ENCODE assay signal across 10 cellular contexts in the genomic region with DNA sequence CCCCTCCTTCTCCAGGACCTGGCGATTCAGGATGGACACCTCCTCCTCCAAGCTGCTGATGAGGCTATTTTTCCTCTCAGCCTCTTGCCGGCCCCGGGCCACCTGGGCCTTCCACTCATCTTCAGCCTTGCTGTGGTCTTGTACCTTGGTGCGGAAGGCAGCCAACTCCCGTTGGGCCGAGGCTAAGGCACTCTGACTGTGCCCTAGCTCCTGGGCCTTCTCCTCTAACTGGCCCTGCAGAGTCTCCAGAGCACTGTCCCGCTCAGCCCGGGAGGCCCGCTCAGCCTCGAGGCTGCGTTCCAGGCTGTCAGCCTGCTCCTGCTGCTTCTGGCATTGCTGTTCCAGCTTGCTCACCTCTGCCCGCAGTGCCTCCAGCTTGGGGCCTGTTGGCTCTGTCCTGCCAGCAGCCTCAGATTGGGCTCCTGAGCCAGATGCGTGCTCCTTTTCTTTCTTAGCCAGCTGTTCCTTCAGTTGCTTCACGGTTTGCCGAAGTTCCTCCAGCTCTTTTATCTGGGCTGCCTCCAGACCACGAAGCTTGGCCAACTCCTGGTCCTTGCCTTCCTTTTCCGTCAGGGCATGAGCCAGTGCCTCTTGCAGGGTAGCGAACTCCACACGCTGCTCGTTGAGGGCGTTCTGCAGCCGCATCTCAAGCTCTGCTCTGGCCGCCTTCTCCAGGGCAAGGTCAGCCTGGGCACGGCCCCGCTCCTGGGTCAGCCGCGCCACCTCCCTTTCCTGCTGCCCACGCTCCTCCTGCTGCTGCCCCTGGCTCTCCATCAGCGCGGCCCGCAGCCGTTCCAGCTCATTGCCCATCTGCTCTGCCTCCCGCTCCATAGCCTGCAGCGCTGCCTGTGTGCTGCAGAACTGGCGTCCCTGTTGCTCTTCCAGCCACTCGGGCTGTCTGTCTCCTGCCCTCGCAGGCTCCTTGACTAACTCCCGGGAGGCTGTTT. TPM values are rescaled to one million over a fixed set of nuclear protein-coding genes. Genes with fewer than 3 reads are reported as not detected.
DNase-seq lines count a peak whose midpoint lies in the region; ATAC-seq and TF ChIP-seq lines count a peak whose summit lies in the region.
"Had no signal": no experiment of that assay in that cellular context is flagged by ENCODE, and none has a peak within 500 bp of the region (broad histone marks: within the 10 kb centered on the region; RNA-seq: fewer than 3 reads in every experiment).

No MANE protein-coding gene starts in this region.

- POLR2A ChIA-PET in MCF 10A (lab: Yijun Ruan, JAX): interaction anchor here (0.7 to 2.3 kb wide), 19 partner anchors 9 to 420 kb away, joined by 3 to 10 read pairs (median 4); a partner anchor contains a TSS

- no peak overlapping the region for H2AFZ ChIP-seq in mammary epithelial cell (ENCODE audit: low read depth, low read length)

- dilution Hi-C loops in mammary epithelial cell (cut with HindIII; ENCODE audit: low sequenced_read_pairs): loop anchor here (5.0 kb wide), 1 partner anchor 178 kb away; a partner anchor contains a TSS

- no peak overlapping the region for H3K4me2 ChIP-seq in mammary epithelial cell (ENCODE audit: insufficient read depth, low read depth, low read length)

- H3K27ac ChIP-seq in mammary epithelial cell (ENCODE audit: insufficient read depth, low read depth, low read length): no peak overlapping the region
- H3K27ac ChIP-seq in thoracic aorta: peak overlapping the region; percentile 49 to 74

- H3K9me3 Mint-ChIP-seq in MCF 10A (ENCODE audit: unreplicated experiment) (no peaks in the 10 kb centered on the region), mesothelial cell of epicardium (no peaks in the 10 kb centered on the region)

- no peaks in the 10 kb centered on the region for H3K9me3 ChIP-seq in mammary epithelial cell (replicated peaks; ENCODE audit: insufficient read depth, low read length)
- H3K9me3 ChIP-seq in thoracic aorta: no peaks in the 10 kb centered on the region

- CTCF ChIA-PET in MCF 10A (lab: Yijun Ruan, JAX): interaction anchor here (0.6 to 4.5 kb wide), 21 partner anchors 10 to 445 kb away, joined by 3 to 39 read pairs (median 3); a partner anchor contains a TSS
- CTCF ChIA-PET in mammary epithelial cell (lab: Charles Lee; ENCODE audit: low non-redundant PET): no interaction called here

- H3K27me3 ChIP-seq in mammary epithelial cell (ENCODE audit: insufficient read depth, low read length): no peaks in the 10 kb centered on the region
- H3K27me3 ChIP-seq in thoracic aorta (replicated peaks; ENCODE audit: insufficient read depth): no peaks in the 10 kb centered on the region

- in situ Hi-C loops in mammary epithelial cell (cut with MboI; ENCODE audit: low sequenced_read_pairs in 2 of 2): no loop called here

- H4K20me1 ChIP-seq in mammary epithelial cell (ENCODE audit: insufficient read depth, low read length): no peaks in the 10 kb centered on the region

- H3K4me1 ChIP-seq in mammary epithelial cell (ENCODE audit: insufficient read depth, low read length) (peaks cover 20% of the 10 kb centered on the region), thoracic aorta (ENCODE audit: control insufficient read depth in 1 of 2, low read depth in 2 of 2) (peaks cover 23 to 49% of the 10 kb centered on the region in 2 donors)

- no peak overlapping the region for H3K4me3 ChIP-seq in mammary epithelial cell (replicated peaks in 1 of 3; ENCODE audit: insufficient read depth in 1 of 3, low read depth in 2 of 3, low read length in 3 of 3)
- peak overlapping the region; percentile 14 for H3K4me3 ChIP-seq in thoracic aorta

- TF ChIP-seq CTCF in MCF 10A (IDR thresholded peaks at IDR 0.05; ENCODE audit: unreplicated experiment) (no peak), mammary epithelial cell (conservative IDR thresholded peaks at IDR 0.05 in 1 of 2, IDR thresholded peaks at IDR 0.05 in 1 of 2; ENCODE audit: extremely low read depth in 1 of 2, insufficient read depth in 1 of 2, low read depth in 1 of 2, low read length in 2 of 2) (no peak), mesothelial cell of epicardium (IDR thresholded peaks at IDR 0.05; ENCODE audit: unreplicated experiment) (no peak), thoracic aorta (IDR thresholded peaks at IDR 0.05) (no peak)

- peaks cover 100% of the 10 kb centered on the region for H3K36me3 Mint-ChIP-seq in MCF 10A (ENCODE audit: insufficient read depth, unreplicated experiment)
- H3K36me3 Mint-ChIP-seq in mesothelial cell of epicardium: peaks cover 50% of the 10 kb centered on the region

- intact Hi-C loops in MCF 10A (cut with micrococcal nuclease) (no loop called here), mammary epithelial cell (cut with micrococcal nuclease) (no loop called here)

- H3K36me3 ChIP-seq in mammary epithelial cell (ENCODE audit: insufficient read depth, low read length) (peaks cover 56% of the 10 kb centered on the region), thoracic aorta (peaks cover 94% of the 10 kb centered on the region)

- no peaks in the 10 kb centered on the region for H3K27me3 Mint-ChIP-seq in MCF 10A (ENCODE audit: insufficient read depth, unreplicated experiment)
- no peaks in the 10 kb centered on the region for H3K27me3 Mint-ChIP-seq in mesothelial cell of epicardium (ENCODE audit: low read depth)

- BruUV-seq in MCF 10A (replicated peaks; lab: Mats Ljungman, UMichigan): no TSS peak
- no TSS peak for BruUV-seq in mammary epithelial cell (replicated peaks; lab: Mats Ljungman, UMichigan)

- ATAC-seq in thoracic aorta (ENCODE audit: insufficient number of reproducible peaks, low FRiP score, low read depth) (no peak), HG02852 (IDR thresholded peaks at IDR 0.05; ENCODE audit: unreplicated experiment) (no peak), GM18868 (IDR thresholded peaks at IDR 0.05; ENCODE audit: unreplicated experiment) (no peak)

- DNase-seq in MCF 10A (ENCODE audit: unreplicated experiment) (no peak), mammary epithelial cell (no peak), cerebellar cortex (ENCODE audit: low spot score) (peak; percentile 60), mesothelial cell of epicardium (ENCODE audit: low spot score in 2 of 2, unreplicated experiment in 2 of 2) (no peak), thoracic aorta (ENCODE audit: low spot score) (no peak), NCI-H2227 (lab: John Stamatoyannopoulos, UW; ENCODE audit: unreplicated experiment) (no peak)
- DNase-seq: activated naive CD4-positive, alpha-beta T cell treated with Interleukin-2 at 50 U/mL for 16 hours; NCI-H146 had no signal

- H3K4me3 Mint-ChIP-seq in MCF 10A (ENCODE audit: unreplicated experiment) (peak overlapping the region; percentile 33), mesothelial cell of epicardium (no peak overlapping the region)

- no peak overlapping the region for H3K9ac ChIP-seq in mammary epithelial cell (ENCODE audit: insufficient read depth, low read length)

- WGBS in mammary epithelial cell (ENCODE audit: low coverage, missing lambda C conversion rate): 48% methylated on average over 30 of the region's 38 CpGs

- peaks cover 26% of the 10 kb centered on the region for H3K79me2 ChIP-seq in mammary epithelial cell (ENCODE audit: insufficient read depth, low read length)

- H3K4me1 Mint-ChIP-seq in MCF 10A (ENCODE audit: insufficient read depth, unreplicated experiment) (peaks cover 34% of the 10 kb centered on the region), mesothelial cell of epicardium (no peaks in the 10 kb centered on the region)

- H3K27ac Mint-ChIP-seq in MCF 10A (ENCODE audit: low read depth, unreplicated experiment): no peak overlapping the region
- peak overlapping the region; percentile 39 for H3K27ac Mint-ChIP-seq in mesothelial cell of epicardium

RNA-seq across cellular contexts. Expression of a gene that starts 15.3 kb away (rescaled TPM):
- total RNA-seq in MCF 10A (2022): 5.1 and 8.2 TPM in 2 replicates
- 1 to 10 TPM; 2.7 to 6.2 TPM for total RNA-seq in mammary epithelial cell
- polyA plus RNA-seq in mammary epithelial cell: 1.3 TPM
- polyA minus RNA-seq in mammary epithelial cell: 13.1 TPM
- 18.4 to 20.9 TPM (median 18.6 TPM) in 3 replicates for total RNA-seq in mesothelial cell of epicardium
- 10 to 100 TPM; 20.2 to 32.2 TPM for total RNA-seq in thoracic aorta
